Comparison of ENCODE assay signal across 11 cellular contexts in genomic region chr10:17001297-17001744, GRCh38.
DNase-seq lines count a peak whose midpoint lies in the region; ATAC-seq, FAIRE-seq and TF ChIP-seq lines count a peak whose summit lies in the region.
"Had no signal": no experiment of that assay in that cellular context is flagged by ENCODE, and none has a peak within 500 bp of the region (broad histone marks: within the 10 kb centered on the region; RNA-seq: fewer than 3 reads in every experiment).

No MANE protein-coding gene starts in this region.

- H3K9me1 ChIP-seq in K562 (ENCODE audit: control insufficient read depth, insufficient read depth, low read length): no peaks in the 10 kb centered on the region

- H4K20me1 ChIP-seq in K562 (replicated peaks; ENCODE audit: control insufficient read depth, insufficient read depth, low read length): no peaks in the 10 kb centered on the region

- H3K4me1 ChIP-seq in K562 (replicated peaks in 1 of 2; ENCODE audit: control insufficient read depth in 2 of 2, insufficient read depth in 2 of 2, low read length in 2 of 2) (peaks cover 0 to 10% of the 10 kb centered on the region in 2 experiments; a peak in 3 of 5 replicates), subcutaneous abdominal adipose tissue (ENCODE audit: control insufficient read depth in 5 of 5, insufficient read depth in 5 of 5, low read length in 5 of 5) (peaks cover 8 to 50% (median 38%) of the 10 kb centered on the region in 5 donors)

- no peak overlapping the region for H2AFZ ChIP-seq in K562 (ENCODE audit: low read depth, low read length)

- TF ChIP-seq POLR2A in K562 (conservative IDR thresholded peaks at IDR 0.05): no peak

- TF ChIP-seq RAD21 in K562 (CRISPR knock-in tag; conservative IDR thresholded peaks at IDR 0.05 in 1 of 2, IDR thresholded peaks at IDR 0.05 in 1 of 2): no peak

- TF ChIP-seq EP300 in K562 (IDR thresholded peaks at IDR 0.05; ENCODE audit: low read length): no peak

- no peak overlapping the region for H3K27ac ChIP-seq in K562 (ENCODE audit: extremely low read depth, low read depth, low read length)
- H3K27ac ChIP-seq in subcutaneous abdominal adipose tissue (ENCODE audit: low read depth, low read length): peak overlapping the region; percentile 96

- no peaks in the 10 kb centered on the region for H3K79me2 ChIP-seq in K562 (ENCODE audit: control insufficient read depth, insufficient read depth, low read length)

- CTCF ChIA-PET in K562 (lab: Yijun Ruan, JAX; ENCODE audit: low intra/inter-chr PET ratio): no interaction called here

- H3K9me3 ChIP-seq in K562 (replicated peaks; ENCODE audit: control insufficient read depth, insufficient read depth, low read depth, low read length): no peaks in the 10 kb centered on the region
- peaks cover 0 to 3% (median 0%) of the 10 kb centered on the region in 5 donors for H3K9me3 ChIP-seq in subcutaneous abdominal adipose tissue (ENCODE audit: control insufficient read depth in 5 of 5, low read length in 5 of 5)

- no peaks in the 10 kb centered on the region for H3K36me3 ChIP-seq in K562 (ENCODE audit: control insufficient read depth, insufficient read depth, low read length)
- H3K36me3 ChIP-seq in subcutaneous abdominal adipose tissue (ENCODE audit: control insufficient read depth in 5 of 5, insufficient read depth in 5 of 5, low read length in 5 of 5): no peaks in the 10 kb centered on the region

- WGBS in K562 (ENCODE audit: insufficient coverage, low coverage, missing lambda C conversion rate): 77% methylated on average over 9 of the region's 9 CpGs

- TF ChIP-seq CTCF in K562 (IDR thresholded peaks at IDR 0.05 in 2 of 3, conservative IDR thresholded peaks at IDR 0.05 in 1 of 3; ENCODE audit: insufficient read depth in 2 of 3, low read depth in 1 of 3, low read length in 3 of 3): no peak

- H3K4me3 ChIP-seq in K562 (no peak overlapping the region), subcutaneous abdominal adipose tissue (ENCODE audit: low read depth in 1 of 5, low read length in 5 of 5) (no peak overlapping the region)

- H3K4me2 ChIP-seq in K562 (ENCODE audit: insufficient read depth, low read length): no peak overlapping the region

- in situ Hi-C loops in K562 (cut with MboI): no loop called here

- ATAC-seq in K562 (no peak), left ventricle myocardium superior (peak; percentile 53), GM18907 (IDR thresholded peaks at IDR 0.05; ENCODE audit: unreplicated experiment) (no peak)

- no peak overlapping the region for H3K9ac ChIP-seq in K562 (ENCODE audit: insufficient read depth in 1 of 2, low read depth in 2 of 2, low read length in 2 of 2)
- H3K9ac ChIP-seq in subcutaneous abdominal adipose tissue (ENCODE audit: low read length in 5 of 5): peak overlapping the region in 1 of 5 donors; percentile 73

- FAIRE-seq in K562 (lab: Jason Lieb, UNC): no peak

- DNase-seq in NAMALWA (ENCODE audit: low spot score): peak; percentile 17
- no peak for DNase-seq in K562 (ENCODE audit: extremely low read depth in 1 of 4, low spot score in 3 of 4)
- peak; percentile 68 for DNase-seq in left ventricle myocardium superior
- DNase-seq in T1000 (lab: John Stamatoyannopoulos, UW): no peak
- DNase-seq in activated T-cell treated with anti-CD3 and anti-CD28 coated beads, Interleukin-2, amount 50 U/mL, for 48 hours: no peak
- DNase-seq in GM19238 (ENCODE audit: insufficient read length, low spot score): no peak
- DNase-seq: hippocampal formation, midbrain, NCI-H187 treated with DMSO at 0.1 percent for 48 hours had no signal

- H3K27me3 ChIP-seq in K562 (ENCODE audit: control insufficient read depth in 2 of 2, insufficient read depth in 2 of 2, low read length in 2 of 2): 0 out of 5 replicates have a peak, but pooled peaks cover 0 to 5% of the 10 kb centered on the region in 2 experiments
- H3K27me3 ChIP-seq in subcutaneous abdominal adipose tissue (ENCODE audit: control insufficient read depth in 5 of 5, insufficient read depth in 4 of 5, low read length in 5 of 5): no peaks in the 10 kb centered on the region

- intact Hi-C loops in K562 (cut with micrococcal nuclease) (loop anchor here (5.0 kb wide), 1 partner anchor 49 kb away; no protein-coding TSS in a partner anchor), left ventricle myocardium superior (cut with micrococcal nuclease) (no loop called here)

- BruUV-seq in K562 (replicated peaks; lab: Mats Ljungman, UMichigan): no TSS peak

- POLR2A ChIA-PET in K562 (lab: Yijun Ruan, JAX): no interaction called here

TF ChIP-seq in K562, 482 proteins besides CTCF, POLR2A, EP300 and RAD21 (continues in another document):
- TF ChIP-seq SFPQ (IDR thresholded peaks at IDR 0.05; ENCODE audit: low read depth, low read length) (no peak), DACH1 (IDR thresholded peaks at IDR 0.05; ENCODE audit: partially characterized antibody) (no peak), NRF1 (conservative IDR thresholded peaks at IDR 0.05 in 1 of 2, IDR thresholded peaks at IDR 0.05 in 1 of 2) (no peak), MAFG (tag; conservative IDR thresholded peaks at IDR 0.05) (0 out of 2 replicates have a peak, but pooled peaks have one; percentile 11), NCOR1 (IDR thresholded peaks at IDR 0.05) (no peak), C11orf30 (IDR thresholded peaks at IDR 0.05; ENCODE audit: low read depth) (peak; percentile 40; the same call in 1 of the 2 replicates), MCM2 (IDR thresholded peaks at IDR 0.05; ENCODE audit: low read depth) (no peak), KDM5B (IDR thresholded peaks at IDR 0.05; ENCODE audit: insufficient replicate concordance, low read depth, low read length) (no peak), ZNF79 (CRISPR knock-in tag; IDR thresholded peaks at IDR 0.05; ENCODE audit: low read depth) (no peak), CUX1 (CRISPR knock-in tag; IDR thresholded peaks at IDR 0.05) (no peak), HMG20A (CRISPR knock-in tag; conservative IDR thresholded peaks at IDR 0.05) (no peak), MYBL2 (IDR thresholded peaks at IDR 0.05; ENCODE audit: low read depth) (no peak), MYBL2 (CRISPR knock-in tag; IDR thresholded peaks at IDR 0.05; ENCODE audit: borderline replicate concordance) (no peak), RNF2 (IDR thresholded peaks at IDR 0.05) (no peak), ZNF764 (CRISPR knock-in tag; IDR thresholded peaks at IDR 0.05; ENCODE audit: low read depth) (no peak), MEF2D (tag; conservative IDR thresholded peaks at IDR 0.05; ENCODE audit: low read depth) (no peak), DMBX1 (CRISPR knock-in tag; IDR thresholded peaks at IDR 0.05; ENCODE audit: borderline replicate concordance) (no peak), CC2D1A (IDR thresholded peaks at IDR 0.05) (peak; percentile 80), FOXM1 (IDR thresholded peaks at IDR 0.05; ENCODE audit: low read depth) (0 out of 2 replicates have a peak, but pooled peaks have one; percentile 28), FOXM1 (CRISPR knock-in tag; IDR thresholded peaks at IDR 0.05; ENCODE audit: low read depth) (no peak), ZNF239 (CRISPR knock-in tag; IDR thresholded peaks at IDR 0.05) (no peak)

Comparison
In these comparisons a context has a peak if more than half of its experiments do, and no peak if none do; other contexts are left out.
1. DNase-seq: peak in NAMALWA (single experiment) and left ventricle myocardium superior (single experiment); none in K562 (0 of 4), T1000 (single experiment), activated T-cell treated with anti-CD3 and anti-CD28 coated beads, Interleukin-2, amount 50 U/mL, for 48 hours (0 of 2) and GM19238 (single experiment).